Comparison of ENCODE assay signal across 8 cellular contexts in genomic region chr17:1108810-1109605, GRCh38.
DNase-seq lines count a peak whose midpoint lies in the region; ATAC-seq and TF ChIP-seq lines count a peak whose summit lies in the region.

No MANE protein-coding gene starts in this region.

- DNase-seq in AG08395 (ENCODE audit: low spot score) (peak; percentile 66), GM20000 (ENCODE audit: low spot score) (peak; percentile 83), OCI-LY7 (ENCODE audit: low spot score) (peak; percentile 34), fibroblast of the aortic adventitia (ENCODE audit: low read depth) (peak; percentile 49), upper lobe of left lung (peak; percentile 64 to 94), NCI-H1436 (lab: John Stamatoyannopoulos, UW) (no peak)

- peak overlapping the region; percentile 49 for H3K4me3 ChIP-seq in OCI-LY7 (ENCODE audit: low read depth, low read length, poor library complexity, severe bottlenecking)
- H3K4me3 ChIP-seq in fibroblast of the aortic adventitia (ENCODE audit: low read depth, low read length): peak overlapping the region; percentile 74
- H3K4me3 ChIP-seq in neutrophil (ENCODE audit: low read depth in 1 of 2, low read length in 1 of 2): peak overlapping the region; percentile 71 to 84
- H3K4me3 ChIP-seq in upper lobe of left lung: peak overlapping the region; percentile 41 to 91 (median 80)

- H3K9me3 ChIP-seq in OCI-LY7 (ENCODE audit: low read length) (no peaks in the 10 kb centered on the region), neutrophil (no peaks in the 10 kb centered on the region), upper lobe of left lung (no peaks in the 10 kb centered on the region)

- H3K9me3 Mint-ChIP-seq in activated T-helper 17 cell treated with anti-CD3 and anti-CD28 coated beads, Interleukin-2, amount 50 U/mL, for 72 hours: no peaks in the 10 kb centered on the region

- no peaks in the 10 kb centered on the region for H3K9me2 ChIP-seq in OCI-LY7 (ENCODE audit: insufficient read depth, low read length)

- peak overlapping the region; percentile 70 for H3K4me3 Mint-ChIP-seq in activated T-helper 17 cell treated with anti-CD3 and anti-CD28 coated beads, Interleukin-2, amount 50 U/mL, for 72 hours

- H3K4me1 Mint-ChIP-seq in activated T-helper 17 cell treated with anti-CD3 and anti-CD28 coated beads, Interleukin-2, amount 50 U/mL, for 72 hours: peaks cover 23% of the 10 kb centered on the region

- no peak for TF ChIP-seq EP300 in upper lobe of left lung (IDR thresholded peaks at IDR 0.05)

- WGBS in upper lobe of left lung, 2 donors: 0% methylated on average over 4 to 25 of the region's 99 CpGs

- H3K27me3 ChIP-seq in neutrophil: no peaks in the 10 kb centered on the region
- H3K27me3 ChIP-seq in upper lobe of left lung: no peaks in the 10 kb centered on the region

- BruUV-seq in OCI-LY7 (replicated peaks; lab: Mats Ljungman, UMichigan): no TSS peak

- H2AFZ ChIP-seq in OCI-LY7 (ENCODE audit: low read length): no peak overlapping the region

- no peaks in the 10 kb centered on the region for H3K79me2 ChIP-seq in OCI-LY7 (ENCODE audit: insufficient read depth, low read depth, low read length)

- H4K20me1 ChIP-seq in OCI-LY7 (ENCODE audit: insufficient read depth, low read length): no peaks in the 10 kb centered on the region

- TF ChIP-seq CTCF in GM20000 (IDR thresholded peaks at IDR 0.05; ENCODE audit: extremely low read depth, missing control alignments) (no peak), OCI-LY7 (conservative IDR thresholded peaks at IDR 0.05; ENCODE audit: low read length) (no peak), fibroblast of the aortic adventitia (IDR thresholded peaks at IDR 0.05; ENCODE audit: insufficient read depth, low read length) (no peak), neutrophil (IDR thresholded peaks at IDR 0.05) (peak; percentile 15), upper lobe of left lung (IDR thresholded peaks at IDR 0.05) (no peak)

- peak; percentile 78 for ATAC-seq in activated T-helper 17 cell treated with anti-CD3 and anti-CD28 coated beads, Interleukin-2, amount 50 U/mL, for 72 hours (replicated peaks)
- peak in 1 of 2 donors; percentile 83 for ATAC-seq in upper lobe of left lung (ENCODE audit: low FRiP score in 2 of 2)

- peak in 2 of 4 donors; percentile 56 to 68 for TF ChIP-seq POLR2A in upper lobe of left lung (IDR thresholded peaks at IDR 0.05)

- peaks cover 12% of the 10 kb centered on the region for H3K36me3 Mint-ChIP-seq in activated T-helper 17 cell treated with anti-CD3 and anti-CD28 coated beads, Interleukin-2, amount 50 U/mL, for 72 hours (ENCODE audit: low read depth)

- peak overlapping the region; percentile 59 for H3K4me2 ChIP-seq in OCI-LY7 (ENCODE audit: low read length)

- CTCF ChIA-PET in OCI-LY7 (lab: Charles Lee; ENCODE audit: unreplicated experiment): no interaction called here

- H3K27ac Mint-ChIP-seq in activated T-helper 17 cell treated with anti-CD3 and anti-CD28 coated beads, Interleukin-2, amount 50 U/mL, for 72 hours: peak overlapping the region; percentile 62

- POLR2A ChIA-PET in OCI-LY7 (lab: Charles Lee): no interaction called here

- H3K27ac ChIP-seq in OCI-LY7 (ENCODE audit: low read depth, low read length, poor library complexity, severe bottlenecking): no peak overlapping the region
- H3K27ac ChIP-seq in neutrophil: peak overlapping the region; percentile 97
- H3K27ac ChIP-seq in upper lobe of left lung: peak overlapping the region; percentile 91 to 98 (median 95)

- peaks cover 12% of the 10 kb centered on the region; the same call in 1 of the 2 replicates for H3K36me3 ChIP-seq in OCI-LY7 (ENCODE audit: insufficient read depth, low read length)
- H3K36me3 ChIP-seq in neutrophil: peaks cover 8% of the 10 kb centered on the region
- H3K36me3 ChIP-seq in upper lobe of left lung: no peaks in the 10 kb centered on the region

- intact Hi-C loops in OCI-LY7 (cut with micrococcal nuclease; ENCODE audit: unreplicated experiment): no loop called here

- H3K4me1 ChIP-seq in OCI-LY7 (ENCODE audit: insufficient read depth, low read length, poor library complexity, severe bottlenecking) (peaks cover 24% of the 10 kb centered on the region), neutrophil (ENCODE audit: control insufficient read depth in 1 of 2, insufficient read depth in 1 of 2, low read depth in 1 of 2, low read length in 1 of 2) (peaks cover 62 to 65% of the 10 kb centered on the region in 2 experiments), upper lobe of left lung (peaks cover 50 to 82% (median 65%) of the 10 kb centered on the region in 4 donors)

- no peaks in the 10 kb centered on the region for H3K27me3 Mint-ChIP-seq in activated T-helper 17 cell treated with anti-CD3 and anti-CD28 coated beads, Interleukin-2, amount 50 U/mL, for 72 hours
